In the genomic region with DNA sequence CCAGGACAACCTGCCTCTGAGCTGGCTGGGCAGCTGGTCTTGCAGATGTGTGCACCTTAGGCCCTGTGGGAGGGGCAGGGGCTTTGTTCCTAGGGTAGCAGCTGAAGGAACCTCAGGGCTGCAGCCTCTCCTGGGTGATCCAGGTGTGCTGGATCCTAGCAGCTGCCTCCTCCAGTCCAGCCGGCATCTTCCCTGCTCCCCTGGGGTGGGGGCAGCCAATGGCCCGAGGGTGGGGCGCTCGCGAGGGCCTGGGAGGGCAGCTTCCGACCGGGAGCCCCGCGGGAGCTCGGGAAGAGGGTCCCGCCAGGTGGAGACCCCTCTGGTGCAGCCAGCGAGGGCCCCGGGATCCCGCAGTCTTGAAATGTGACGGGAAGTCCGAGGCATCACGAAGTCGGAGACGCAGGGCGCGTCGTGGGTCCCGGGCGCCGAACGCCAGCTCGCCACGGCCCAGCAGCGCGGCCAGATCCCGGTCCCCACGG, we compare ENCODE assay signal across 9 cellular contexts. TPM values are rescaled to one million over a fixed set of nuclear protein-coding genes. Genes with fewer than 3 reads are reported as not detected.
DNase-seq lines count a peak whose midpoint lies in the region; ATAC-seq and TF ChIP-seq lines count a peak whose summit lies in the region.
"Had no signal": no experiment of that assay in that cellular context is flagged by ENCODE, and none has a peak within 500 bp of the region (broad histone marks: within the 10 kb centered on the region; RNA-seq: fewer than 3 reads in every experiment).

No MANE protein-coding gene starts in this region.

- WGBS in psoas muscle, 3 donors, result 45 to 49% (median 47%) methylated on average over 32 of the region's 32 CpGs

- H3K4me1 ChIP-seq in DOHH2 (ENCODE audit: control insufficient read depth, low read length) (peaks cover 34% of the 10 kb centered on the region), right atrium auricular region (peaks cover 0 to 47% of the 10 kb centered on the region in 2 donors), psoas muscle (peaks cover 9% of the 10 kb centered on the region)

- H3K27me3 ChIP-seq in DOHH2 (ENCODE audit: control insufficient read depth, low read length) (peaks cover 2% of the 10 kb centered on the region; the same call in 1 of the 2 replicates), right atrium auricular region (no peaks in the 10 kb centered on the region), psoas muscle (ENCODE audit: insufficient read depth in 3 of 3, low read length in 2 of 3) (peaks cover 0 to 32% (median 5%) of the 10 kb centered on the region in 3 donors)

- H3K9me3 ChIP-seq in DOHH2 (ENCODE audit: control insufficient read depth, insufficient read depth, low read length) (no peaks in the 10 kb centered on the region), T-helper 17 cell (ENCODE audit: control insufficient read depth, low read length, poor library complexity, severe bottlenecking) (no peaks in the 10 kb centered on the region), right atrium auricular region (no peaks in the 10 kb centered on the region), psoas muscle (no peaks in the 10 kb centered on the region)

- H3K4me1 Mint-ChIP-seq in T-helper 17 cell, result peaks cover 46% of the 10 kb centered on the region

- H3K36me3 Mint-ChIP-seq in T-helper 17 cell (ENCODE audit: low read depth), result peaks cover 7% of the 10 kb centered on the region

- H3K4me3 ChIP-seq in DOHH2 (ENCODE audit: low read length) (peak overlapping the region; percentile 71; the same call in 1 of the 2 replicates), right atrium auricular region (peak overlapping the region; percentile 54 to 58), psoas muscle (peak overlapping the region; percentile 67)

- peak overlapping the region; percentile 98 for H3K27ac Mint-ChIP-seq in T-helper 17 cell

- peak overlapping the region; percentile 99 for H3K4me3 Mint-ChIP-seq in T-helper 17 cell

- peaks cover 11% of the 10 kb centered on the region for H3F3A ChIP-seq in DOHH2 (ENCODE audit: control insufficient read depth, insufficient read depth)

- H4K20me1 ChIP-seq in DOHH2 (ENCODE audit: control insufficient read depth, insufficient read depth, low read depth, low read length), result no peaks in the 10 kb centered on the region

- peak overlapping the region; percentile 74 for H3K4me2 ChIP-seq in DOHH2 (ENCODE audit: low read length)

- H3K79me2 ChIP-seq in DOHH2 (ENCODE audit: control insufficient read depth, low read length), result peaks cover 5% of the 10 kb centered on the region

- no peak for ATAC-seq in T-helper 17 cell
- ATAC-seq in psoas muscle, result no peak
- ATAC-seq in GM19452 (IDR thresholded peaks at IDR 0.05; ENCODE audit: unreplicated experiment), result no peak

- TF ChIP-seq CTCF in DOHH2 (IDR thresholded peaks at IDR 0.05; ENCODE audit: low read depth, low read length, poor library complexity, severe bottlenecking), result no peak
- TF ChIP-seq CTCF in right atrium auricular region (IDR thresholded peaks at IDR 0.05), result no peak
- TF ChIP-seq CTCF in psoas muscle (IDR thresholded peaks at IDR 0.05), result no peak

- no peaks in the 10 kb centered on the region for H3K36me3 ChIP-seq in DOHH2 (ENCODE audit: control insufficient read depth, low read length)
- H3K36me3 ChIP-seq in right atrium auricular region, result peaks cover 3% of the 10 kb centered on the region
- no peaks in the 10 kb centered on the region for H3K36me3 ChIP-seq in psoas muscle (ENCODE audit: insufficient read depth in 1 of 2, low read depth in 1 of 2)

- no peaks in the 10 kb centered on the region for H3K9me2 ChIP-seq in DOHH2 (replicated peaks; ENCODE audit: control insufficient read depth, low read length)

- no peaks in the 10 kb centered on the region for H3K27me3 Mint-ChIP-seq in T-helper 17 cell

- DNase-seq in T-helper 17 cell, result no peak
- no peak for DNase-seq in right atrium auricular region (ENCODE audit: low spot score)
- peak in 1 of 2 donors; percentile 52 for DNase-seq in psoas muscle
- no peak for DNase-seq in Kasumi-1 (lab: John Stamatoyannopoulos, UW)
- no peak for DNase-seq in NCI-H510A (lab: John Stamatoyannopoulos, UW)
- no peak for DNase-seq in superior temporal gyrus (ENCODE audit: extremely low spot score)

- H3K27ac ChIP-seq in DOHH2 (ENCODE audit: low read depth, low read length), result no peak overlapping the region
- peak overlapping the region; percentile 84 to 88 for H3K27ac ChIP-seq in right atrium auricular region
- peak overlapping the region; percentile 55 for H3K27ac ChIP-seq in psoas muscle

- intact Hi-C loops in psoas muscle (cut with DNase I), result no loop called here

RNA-seq across cellular contexts. Expression of a gene that starts 1.7 kb away (rescaled TPM):
- 100 to 1,000 TPM; 344 to 363 TPM for total RNA-seq in T-helper 17 cell
- total RNA-seq in right atrium auricular region, result 100 to 1,000 TPM in 1 of 2 donors, 10 to 100 TPM in 1; 82.3 to 241 TPM
- 100 to 1,000 TPM in 1 of 4 donors, 10 to 100 TPM in 3; 44.0 to 105 (median 71.3) TPM for total RNA-seq in psoas muscle
- 100 to 1,000 TPM in 1 of 3 donors, 10 to 100 TPM in 2; 39.7 to 107 (median 69.7) TPM for polyA plus RNA-seq in psoas muscle

RNA-seq across cellular contexts. Expression of a gene that starts 5.1 kb away (rescaled TPM):
- total RNA-seq in T-helper 17 cell (10 to 100 TPM in 1 of 2 donors, 1 to 10 TPM in 1; 2.5 to 25.2 TPM), right atrium auricular region (100 to 1,000 TPM; 156 to 372 TPM), psoas muscle (100 to 1,000 TPM; 136 to 234 (median 202) TPM)
- polyA plus RNA-seq in psoas muscle, result 100 to 1,000 TPM; 186 to 557 (median 260) TPM

RNA-seq across cellular contexts. Expression of a gene that starts 7.9 kb away (rescaled TPM):
- 100 to 1,000 TPM; 550 to 570 TPM for total RNA-seq in T-helper 17 cell
- total RNA-seq in right atrium auricular region, result 100 to 1,000 TPM; 120 to 296 TPM
- 100 to 1,000 TPM; 131 to 161 (median 136) TPM for total RNA-seq in psoas muscle
- 100 to 1,000 TPM; 109 to 371 (median 181) TPM for polyA plus RNA-seq in psoas muscle

RNA-seq across cellular contexts. Expression of a gene that starts 16.2 kb away (rescaled TPM):
- not detected for total RNA-seq in T-helper 17 cell
- total RNA-seq in right atrium auricular region, result not detected
- not detected for total RNA-seq in psoas muscle
- not detected for polyA plus RNA-seq in psoas muscle
- total RNA-seq: RPMI7951 had no signal

RNA-seq across cellular contexts. Expression of a gene that starts 26.6 kb away (rescaled TPM):
- 100 to 1,000 TPM; 317 to 350 TPM for total RNA-seq in T-helper 17 cell
- 1 to 10 TPM; 4.9 to 9.4 TPM for total RNA-seq in right atrium auricular region
- 1 to 10 TPM; 2.9 to 5.1 (median 3.9) TPM for total RNA-seq in psoas muscle
- polyA plus RNA-seq in psoas muscle, result 1 to 10 TPM; 2.7 to 8.6 (median 4.0) TPM

Comparison
In these comparisons a context has a peak if more than half of its experiments do, and no peak if none do; other contexts are left out.
1. RNA of a gene that starts 5.1 kb away (total RNA-seq): 156 to 372 TPM in right atrium auricular region and 136 to 234 TPM in psoas muscle; 2.5 to 25.2 TPM in T-helper 17 cell; every median in the first group is over 4 times any median in the second.
2. Peak in every context shown above with its lines, with median percentiles within 50 percentile points of each other: H3K4me3 ChIP-seq.